Comparison of ENCODE assay signal across 1 cellular context in the genomic region with DNA sequence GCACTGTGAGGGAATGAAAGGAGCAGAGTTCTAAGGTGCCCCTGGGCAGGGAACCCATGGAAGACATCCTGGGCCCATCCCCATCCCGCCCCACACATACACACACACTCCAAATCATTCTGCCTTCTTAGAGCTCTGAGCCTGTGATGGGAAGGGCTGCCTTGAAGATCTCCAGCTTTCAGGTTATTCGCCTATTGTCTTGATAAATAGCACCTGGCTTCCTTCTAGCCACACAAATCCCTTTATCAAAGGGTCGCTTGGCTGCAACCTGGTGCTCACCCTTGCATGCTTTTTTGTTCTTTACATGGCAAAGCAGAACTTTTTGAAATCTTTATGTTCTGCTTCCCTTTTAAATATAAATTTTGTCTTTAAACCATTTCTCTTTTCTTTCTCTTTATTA.
TF ChIP-seq lines count a peak whose summit lies in the region.

No MANE protein-coding gene starts in this region.

TF ChIP-seq in GM23338, 12 proteins besides CTCF, POLR2A, EP300 and RAD21 (continued from another document):
- TF ChIP-seq, protein P1, sequence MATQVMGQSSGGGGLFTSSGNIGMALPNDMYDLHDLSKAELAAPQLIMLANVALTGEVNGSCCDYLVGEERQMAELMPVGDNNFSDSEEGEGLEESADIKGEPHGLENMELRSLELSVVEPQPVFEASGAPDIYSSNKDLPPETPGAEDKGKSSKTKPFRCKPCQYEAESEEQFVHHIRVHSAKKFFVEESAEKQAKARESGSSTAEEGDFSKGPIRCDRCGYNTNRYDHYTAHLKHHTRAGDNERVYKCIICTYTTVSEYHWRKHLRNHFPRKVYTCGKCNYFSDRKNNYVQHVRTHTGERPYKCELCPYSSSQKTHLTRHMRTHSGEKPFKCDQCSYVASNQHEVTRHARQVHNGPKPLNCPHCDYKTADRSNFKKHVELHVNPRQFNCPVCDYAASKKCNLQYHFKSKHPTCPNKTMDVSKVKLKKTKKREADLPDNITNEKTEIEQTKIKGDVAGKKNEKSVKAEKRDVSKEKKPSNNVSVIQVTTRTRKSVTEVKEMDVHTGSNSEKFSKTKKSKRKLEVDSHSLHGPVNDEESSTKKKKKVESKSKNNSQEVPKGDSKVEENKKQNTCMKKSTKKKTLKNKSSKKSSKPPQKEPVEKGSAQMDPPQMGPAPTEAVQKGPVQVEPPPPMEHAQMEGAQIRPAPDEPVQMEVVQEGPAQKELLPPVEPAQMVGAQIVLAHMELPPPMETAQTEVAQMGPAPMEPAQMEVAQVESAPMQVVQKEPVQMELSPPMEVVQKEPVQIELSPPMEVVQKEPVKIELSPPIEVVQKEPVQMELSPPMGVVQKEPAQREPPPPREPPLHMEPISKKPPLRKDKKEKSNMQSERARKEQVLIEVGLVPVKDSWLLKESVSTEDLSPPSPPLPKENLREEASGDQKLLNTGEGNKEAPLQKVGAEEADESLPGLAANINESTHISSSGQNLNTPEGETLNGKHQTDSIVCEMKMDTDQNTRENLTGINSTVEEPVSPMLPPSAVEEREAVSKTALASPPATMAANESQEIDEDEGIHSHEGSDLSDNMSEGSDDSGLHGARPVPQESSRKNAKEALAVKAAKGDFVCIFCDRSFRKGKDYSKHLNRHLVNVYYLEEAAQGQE (IDR thresholded peaks at IDR 0.05; ENCODE audit: unreplicated experiment), result no peak
- TF ChIP-seq, protein P2, sequence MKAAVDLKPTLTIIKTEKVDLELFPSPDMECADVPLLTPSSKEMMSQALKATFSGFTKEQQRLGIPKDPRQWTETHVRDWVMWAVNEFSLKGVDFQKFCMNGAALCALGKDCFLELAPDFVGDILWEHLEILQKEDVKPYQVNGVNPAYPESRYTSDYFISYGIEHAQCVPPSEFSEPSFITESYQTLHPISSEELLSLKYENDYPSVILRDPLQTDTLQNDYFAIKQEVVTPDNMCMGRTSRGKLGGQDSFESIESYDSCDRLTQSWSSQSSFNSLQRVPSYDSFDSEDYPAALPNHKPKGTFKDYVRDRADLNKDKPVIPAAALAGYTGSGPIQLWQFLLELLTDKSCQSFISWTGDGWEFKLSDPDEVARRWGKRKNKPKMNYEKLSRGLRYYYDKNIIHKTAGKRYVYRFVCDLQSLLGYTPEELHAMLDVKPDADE (IDR thresholded peaks at IDR 0.05), result no peak
- TF ChIP-seq, protein P3, sequence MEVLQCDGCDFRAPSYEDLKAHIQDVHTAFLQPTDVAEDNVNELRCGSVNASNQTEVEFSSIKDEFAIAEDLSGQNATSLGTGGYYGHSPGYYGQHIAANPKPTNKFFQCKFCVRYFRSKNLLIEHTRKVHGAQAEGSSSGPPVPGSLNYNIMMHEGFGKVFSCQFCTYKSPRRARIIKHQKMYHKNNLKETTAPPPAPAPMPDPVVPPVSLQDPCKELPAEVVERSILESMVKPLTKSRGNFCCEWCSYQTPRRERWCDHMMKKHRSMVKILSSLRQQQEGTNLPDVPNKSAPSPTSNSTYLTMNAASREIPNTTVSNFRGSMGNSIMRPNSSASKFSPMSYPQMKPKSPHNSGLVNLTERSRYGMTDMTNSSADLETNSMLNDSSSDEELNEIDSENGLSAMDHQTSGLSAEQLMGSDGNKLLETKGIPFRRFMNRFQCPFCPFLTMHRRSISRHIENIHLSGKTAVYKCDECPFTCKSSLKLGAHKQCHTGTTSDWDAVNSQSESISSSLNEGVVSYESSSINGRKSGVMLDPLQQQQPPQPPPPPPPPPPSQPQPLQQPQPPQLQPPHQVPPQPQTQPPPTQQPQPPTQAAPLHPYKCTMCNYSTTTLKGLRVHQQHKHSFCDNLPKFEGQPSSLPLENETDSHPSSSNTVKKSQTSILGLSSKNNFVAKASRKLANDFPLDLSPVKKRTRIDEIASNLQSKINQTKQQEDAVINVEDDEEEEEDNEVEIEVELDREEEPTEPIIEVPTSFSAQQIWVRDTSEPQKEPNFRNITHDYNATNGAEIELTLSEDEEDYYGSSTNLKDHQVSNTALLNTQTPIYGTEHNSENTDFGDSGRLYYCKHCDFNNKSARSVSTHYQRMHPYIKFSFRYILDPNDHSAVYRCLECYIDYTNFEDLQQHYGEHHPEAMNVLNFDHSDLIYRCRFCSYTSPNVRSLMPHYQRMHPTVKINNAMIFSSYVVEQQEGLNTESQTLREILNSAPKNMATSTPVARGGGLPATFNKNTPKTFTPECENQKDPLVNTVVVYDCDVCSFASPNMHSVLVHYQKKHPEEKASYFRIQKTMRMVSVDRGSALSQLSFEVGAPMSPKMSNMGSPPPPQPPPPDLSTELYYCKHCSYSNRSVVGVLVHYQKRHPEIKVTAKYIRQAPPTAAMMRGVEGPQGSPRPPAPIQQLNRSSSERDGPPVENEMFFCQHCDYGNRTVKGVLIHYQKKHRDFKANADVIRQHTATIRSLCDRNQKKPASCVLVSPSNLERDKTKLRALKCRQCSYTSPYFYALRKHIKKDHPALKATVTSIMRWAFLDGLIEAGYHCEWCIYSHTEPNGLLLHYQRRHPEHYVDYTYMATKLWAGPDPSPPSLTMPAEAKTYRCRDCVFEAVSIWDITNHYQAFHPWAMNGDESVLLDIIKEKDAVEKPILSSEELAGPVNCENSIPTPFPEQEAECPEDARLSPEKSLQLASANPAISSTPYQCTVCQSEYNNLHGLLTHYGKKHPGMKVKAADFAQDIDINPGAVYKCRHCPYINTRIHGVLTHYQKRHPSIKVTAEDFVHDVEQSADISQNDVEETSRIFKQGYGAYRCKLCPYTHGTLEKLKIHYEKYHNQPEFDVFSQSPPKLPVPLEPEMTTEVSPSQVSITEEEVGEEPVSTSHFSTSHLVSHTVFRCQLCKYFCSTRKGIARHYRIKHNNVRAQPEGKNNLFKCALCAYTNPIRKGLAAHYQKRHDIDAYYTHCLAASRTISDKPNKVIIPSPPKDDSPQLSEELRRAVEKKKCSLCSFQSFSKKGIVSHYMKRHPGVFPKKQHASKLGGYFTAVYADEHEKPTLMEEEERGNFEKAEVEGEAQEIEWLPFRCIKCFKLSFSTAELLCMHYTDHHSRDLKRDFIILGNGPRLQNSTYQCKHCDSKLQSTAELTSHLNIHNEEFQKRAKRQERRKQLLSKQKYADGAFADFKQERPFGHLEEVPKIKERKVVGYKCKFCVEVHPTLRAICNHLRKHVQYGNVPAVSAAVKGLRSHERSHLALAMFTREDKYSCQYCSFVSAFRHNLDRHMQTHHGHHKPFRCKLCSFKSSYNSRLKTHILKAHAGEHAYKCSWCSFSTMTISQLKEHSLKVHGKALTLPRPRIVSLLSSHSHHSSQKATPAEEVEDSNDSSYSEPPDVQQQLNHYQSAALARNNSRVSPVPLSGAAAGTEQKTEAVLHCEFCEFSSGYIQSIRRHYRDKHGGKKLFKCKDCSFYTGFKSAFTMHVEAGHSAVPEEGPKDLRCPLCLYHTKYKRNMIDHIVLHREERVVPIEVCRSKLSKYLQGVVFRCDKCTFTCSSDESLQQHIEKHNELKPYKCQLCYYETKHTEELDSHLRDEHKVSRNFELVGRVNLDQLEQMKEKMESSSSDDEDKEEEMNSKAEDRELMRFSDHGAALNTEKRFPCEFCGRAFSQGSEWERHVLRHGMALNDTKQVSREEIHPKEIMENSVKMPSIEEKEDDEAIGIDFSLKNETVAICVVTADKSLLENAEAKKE (CRISPR knock-in tag; IDR thresholded peaks at IDR 0.05), result no peak
- TF ChIP-seq NANOG (IDR thresholded peaks at IDR 0.05; ENCODE audit: borderline replicate concordance), result no peak
- no peak for TF ChIP-seq STAT1 (IDR thresholded peaks at IDR 0.05; ENCODE audit: unreplicated experiment)
- TF ChIP-seq JUNB (IDR thresholded peaks at IDR 0.05; ENCODE audit: unreplicated experiment), result no peak
- TF ChIP-seq EZH2 (IDR thresholded peaks at IDR 0.05; ENCODE audit: low read depth, unreplicated experiment), result no peak
TF ChIP-seq in GM23338: peak in this region for 0.
